1 cellular context compared by ENCODE assay signal in genomic region chr13:33742321-33742720, GRCh38.
TF ChIP-seq lines count a peak whose summit lies in the region.

No MANE protein-coding gene starts in this region.

TF ChIP-seq in GM12878, 131 proteins besides CTCF, POLR2A, EP300 and RAD21 (continued from another document):
- TF ChIP-seq ZBTB11 (CRISPR knock-in tag; IDR thresholded peaks at IDR 0.05) (no peak), HDAC6 (IDR thresholded peaks at IDR 0.05; ENCODE audit: unreplicated experiment) (no peak)
